1 cellular context compared by ENCODE assay signal in the genomic region with DNA sequence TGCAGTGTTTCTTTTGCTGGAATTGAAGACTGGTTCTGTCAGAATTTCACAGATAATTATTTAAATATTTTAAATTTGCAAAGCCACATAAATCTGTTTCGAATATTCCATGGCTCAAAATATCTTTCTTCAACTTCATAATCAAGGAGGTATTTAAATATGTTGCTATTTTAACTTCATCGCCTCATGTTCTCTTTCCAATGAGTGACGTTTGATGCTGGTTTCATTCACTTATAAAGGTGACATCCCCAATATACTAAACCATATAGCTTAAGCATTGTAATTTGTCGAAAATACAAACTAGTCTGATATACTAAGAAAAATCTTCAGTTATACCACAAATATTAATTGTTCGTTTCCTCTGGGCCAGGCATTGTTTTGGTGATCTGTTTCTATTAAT.
TF ChIP-seq lines count a peak whose summit lies in the region.

No MANE protein-coding gene starts in this region.

TF ChIP-seq in WTC11, 78 proteins besides CTCF, POLR2A, EP300 and RAD21 (continued from another document):
- TF ChIP-seq CDX4 (CRISPR knock-in tag; IDR thresholded peaks at IDR 0.05; ENCODE audit: borderline replicate concordance) (no peak), GRHL2 (CRISPR knock-in tag; IDR thresholded peaks at IDR 0.05; ENCODE audit: insufficient replicate concordance, severe bottlenecking) (no peak), ARID4B (CRISPR knock-in tag; IDR thresholded peaks at IDR 0.05; ENCODE audit: borderline replicate concordance) (no peak), FOXP4 (CRISPR knock-in tag; IDR thresholded peaks at IDR 0.05) (no peak), ZNF263 (CRISPR knock-in tag; IDR thresholded peaks at IDR 0.05; ENCODE audit: low read depth) (no peak), NFE2L1 (CRISPR knock-in tag; IDR thresholded peaks at IDR 0.05) (no peak), JAZF1 (CRISPR knock-in tag; IDR thresholded peaks at IDR 0.05) (no peak), ELF4 (CRISPR knock-in tag; IDR thresholded peaks at IDR 0.05; ENCODE audit: low read depth) (no peak), SP1 (CRISPR knock-in tag; conservative IDR thresholded peaks at IDR 0.05) (no peak), NFYB (CRISPR knock-in tag; conservative IDR thresholded peaks at IDR 0.05; ENCODE audit: low read depth) (no peak), CREM (CRISPR knock-in tag; IDR thresholded peaks at IDR 0.05) (no peak), MAX (CRISPR knock-in tag; IDR thresholded peaks at IDR 0.05) (no peak)
- TF ChIP-seq, protein P1, sequence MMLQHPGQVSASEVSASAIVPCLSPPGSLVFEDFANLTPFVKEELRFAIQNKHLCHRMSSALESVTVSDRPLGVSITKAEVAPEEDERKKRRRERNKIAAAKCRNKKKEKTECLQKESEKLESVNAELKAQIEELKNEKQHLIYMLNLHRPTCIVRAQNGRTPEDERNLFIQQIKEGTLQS (CRISPR knock-in tag; conservative IDR thresholded peaks at IDR 0.05), result no peak
- TF ChIP-seq, protein P2, sequence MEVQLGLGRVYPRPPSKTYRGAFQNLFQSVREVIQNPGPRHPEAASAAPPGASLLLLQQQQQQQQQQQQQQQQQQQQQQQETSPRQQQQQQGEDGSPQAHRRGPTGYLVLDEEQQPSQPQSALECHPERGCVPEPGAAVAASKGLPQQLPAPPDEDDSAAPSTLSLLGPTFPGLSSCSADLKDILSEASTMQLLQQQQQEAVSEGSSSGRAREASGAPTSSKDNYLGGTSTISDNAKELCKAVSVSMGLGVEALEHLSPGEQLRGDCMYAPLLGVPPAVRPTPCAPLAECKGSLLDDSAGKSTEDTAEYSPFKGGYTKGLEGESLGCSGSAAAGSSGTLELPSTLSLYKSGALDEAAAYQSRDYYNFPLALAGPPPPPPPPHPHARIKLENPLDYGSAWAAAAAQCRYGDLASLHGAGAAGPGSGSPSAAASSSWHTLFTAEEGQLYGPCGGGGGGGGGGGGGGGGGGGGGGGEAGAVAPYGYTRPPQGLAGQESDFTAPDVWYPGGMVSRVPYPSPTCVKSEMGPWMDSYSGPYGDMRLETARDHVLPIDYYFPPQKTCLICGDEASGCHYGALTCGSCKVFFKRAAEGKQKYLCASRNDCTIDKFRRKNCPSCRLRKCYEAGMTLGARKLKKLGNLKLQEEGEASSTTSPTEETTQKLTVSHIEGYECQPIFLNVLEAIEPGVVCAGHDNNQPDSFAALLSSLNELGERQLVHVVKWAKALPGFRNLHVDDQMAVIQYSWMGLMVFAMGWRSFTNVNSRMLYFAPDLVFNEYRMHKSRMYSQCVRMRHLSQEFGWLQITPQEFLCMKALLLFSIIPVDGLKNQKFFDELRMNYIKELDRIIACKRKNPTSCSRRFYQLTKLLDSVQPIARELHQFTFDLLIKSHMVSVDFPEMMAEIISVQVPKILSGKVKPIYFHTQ (CRISPR knock-in tag; IDR thresholded peaks at IDR 0.05), result no peak
